ENCODE assay signal across 8 cellular contexts in the genomic region with DNA sequence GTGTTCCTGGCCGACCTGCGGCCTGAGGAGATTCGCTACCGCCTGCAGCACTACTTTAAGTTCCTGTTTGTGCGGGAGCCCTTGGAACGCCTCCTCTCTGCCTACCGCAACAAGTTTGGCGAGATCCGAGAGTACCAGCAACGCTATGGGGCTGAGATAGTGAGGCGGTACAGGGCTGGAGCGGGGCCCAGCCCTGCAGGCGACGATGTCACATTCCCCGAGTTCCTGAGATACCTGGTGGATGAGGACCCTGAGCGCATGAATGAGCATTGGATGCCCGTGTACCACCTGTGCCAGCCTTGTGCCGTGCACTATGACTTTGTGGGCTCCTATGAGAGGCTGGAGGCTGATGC. TPM values are rescaled to one million over a fixed set of nuclear protein-coding genes. Genes with fewer than 3 reads are reported as not detected.
A peak's percentile ranks its signal among the peaks of the same experiment; 100 is the strongest.
DNase-seq lines count a peak whose midpoint lies in the region; ATAC-seq and TF ChIP-seq lines count a peak whose summit lies in the region.

No MANE protein-coding gene starts in this region.

- H3K4me1 Mint-ChIP-seq in stimulated activated effector memory CD8-positive, alpha-beta T cell treated with anti-CD3 and anti-CD28 coated beads, Interleukin-12 subunit alpha, Interleukin-12 subunit beta, amount 100 ng/mL, for 72 hours: peaks cover 10% of the 10 kb centered on the region

- H3K9me3 ChIP-seq in ascending aorta (no peaks in the 10 kb centered on the region), iPS-18a (ENCODE audit: control insufficient read depth, low read depth, low read length) (no peaks in the 10 kb centered on the region)

- H2AFZ ChIP-seq in ACC112 (ENCODE audit: low read length, unreplicated experiment): peak overlapping the region; percentile 47

- peak; percentile 21 for ATAC-seq in GM18909 (IDR thresholded peaks at IDR 0.05; ENCODE audit: poor library complexity, unreplicated experiment)
- ATAC-seq in stimulated activated effector memory CD8-positive, alpha-beta T cell treated with anti-CD3 and anti-CD28 coated beads, Interleukin-12 subunit alpha, Interleukin-12 subunit beta, amount 100 ng/mL, for 72 hours: peak; percentile 27
- no peak for ATAC-seq in GM18519 (IDR thresholded peaks at IDR 0.05; ENCODE audit: low FRiP score, unreplicated experiment)

- H3K9me3 Mint-ChIP-seq in stimulated activated effector memory CD8-positive, alpha-beta T cell treated with anti-CD3 and anti-CD28 coated beads, Interleukin-12 subunit alpha, Interleukin-12 subunit beta, amount 100 ng/mL, for 72 hours: no peaks in the 10 kb centered on the region

- peaks cover 6% of the 10 kb centered on the region for H3K79me2 ChIP-seq in ACC112 (ENCODE audit: control insufficient read depth, insufficient read depth, low read length, unreplicated experiment)

- peak overlapping the region; percentile 92 for H3K27ac Mint-ChIP-seq in stimulated activated effector memory CD8-positive, alpha-beta T cell treated with anti-CD3 and anti-CD28 coated beads, Interleukin-12 subunit alpha, Interleukin-12 subunit beta, amount 100 ng/mL, for 72 hours

- H3K4me1 ChIP-seq in ACC112 (ENCODE audit: control insufficient read depth, insufficient read depth, low read length, unreplicated experiment) (peaks cover 18% of the 10 kb centered on the region), ascending aorta (peaks cover 7 to 13% of the 10 kb centered on the region in 2 donors), iPS-18a (ENCODE audit: control insufficient read depth, low read depth, low read length) (peaks cover 9% of the 10 kb centered on the region)

- H3K4me3 Mint-ChIP-seq in stimulated activated effector memory CD8-positive, alpha-beta T cell treated with anti-CD3 and anti-CD28 coated beads, Interleukin-12 subunit alpha, Interleukin-12 subunit beta, amount 100 ng/mL, for 72 hours: peak overlapping the region; percentile 83

- H3K9ac ChIP-seq in iPS-18a (ENCODE audit: low read length): peak overlapping the region; percentile 53

- H3K27ac ChIP-seq in ACC112 (ENCODE audit: low read depth, low read length): no peak overlapping the region
- H3K27ac ChIP-seq in ascending aorta: peak overlapping the region; percentile 83 to 87
- no peak overlapping the region for H3K27ac ChIP-seq in iPS-18a (ENCODE audit: low read length)

- intact Hi-C loops in ascending aorta (cut with DNase I): loop anchor here (1.0 to 5.0 kb wide), 2 partner anchors 31 to 96 kb away; a partner anchor contains a TSS

- peak; percentile 21 for DNase-seq in LNCaP clone FGC (ENCODE audit: low read depth)
- no peak for DNase-seq in ascending aorta (ENCODE audit: low spot score in 2 of 2)
- DNase-seq in stimulated activated effector memory CD8-positive, alpha-beta T cell treated with anti-CD3 and anti-CD28 coated beads, Interleukin-12 subunit alpha, Interleukin-12 subunit beta, amount 100 ng/mL, for 72 hours (ENCODE audit: low spot score in 2 of 2): no peak
- DNase-seq in GM20000 (ENCODE audit: low spot score): no peak

- peak overlapping the region; percentile 86 for H3K4me3 ChIP-seq in ACC112 (ENCODE audit: low read depth, low read length)
- peak overlapping the region; percentile 78 for H3K4me3 ChIP-seq in LNCaP clone FGC (ENCODE audit: low read depth, low read length)
- peak overlapping the region; percentile 74 to 89 for H3K4me3 ChIP-seq in ascending aorta
- H3K4me3 ChIP-seq in iPS-18a (ENCODE audit: low read length): peak overlapping the region; percentile 68

- H3K36me3 Mint-ChIP-seq in stimulated activated effector memory CD8-positive, alpha-beta T cell treated with anti-CD3 and anti-CD28 coated beads, Interleukin-12 subunit alpha, Interleukin-12 subunit beta, amount 100 ng/mL, for 72 hours: peaks cover under 1% of the 10 kb centered on the region

- H3K27me3 ChIP-seq in ACC112 (ENCODE audit: insufficient read depth, low read length) (no peaks in the 10 kb centered on the region), ascending aorta (no peaks in the 10 kb centered on the region), iPS-18a (ENCODE audit: control insufficient read depth, insufficient read depth, low read length) (no peaks in the 10 kb centered on the region)

- no peaks in the 10 kb centered on the region for H3K36me3 ChIP-seq in ACC112 (ENCODE audit: insufficient read depth, low read length)
- H3K36me3 ChIP-seq in ascending aorta: no peaks in the 10 kb centered on the region
- peaks cover 10% of the 10 kb centered on the region for H3K36me3 ChIP-seq in iPS-18a (ENCODE audit: control insufficient read depth, low read depth, low read length)

- TF ChIP-seq CTCF in LNCaP clone FGC (IDR thresholded peaks at IDR 0.05; ENCODE audit: control insufficient read depth, extremely low read depth, insufficient read depth): no peak
- TF ChIP-seq CTCF in ascending aorta (IDR thresholded peaks at IDR 0.05): no peak
- no peak for TF ChIP-seq CTCF in GM20000 (IDR thresholded peaks at IDR 0.05; ENCODE audit: extremely low read depth, missing control alignments)

RNA-seq across cellular contexts. Expression of a gene that starts 1.0 kb away (rescaled TPM):
- total RNA-seq in ascending aorta: 22.0 TPM

RNA-seq across cellular contexts. Expression of a gene that starts 31.0 kb away (rescaled TPM):
- 10.6 TPM for total RNA-seq in ascending aorta

Comparison
In these comparisons a context has a peak if more than half of its experiments do, and no peak if none do; other contexts are left out.
1. H3K27ac ChIP-seq: peak in ascending aorta (2 of 2); none in ACC112 (single experiment) and iPS-18a (single experiment).
2. Peak in every context shown above with its lines, with median percentiles within 50 percentile points of each other: H3K4me3 ChIP-seq.